ENCODE assay signal across 8 cellular contexts in genomic region chr12:96208346-96208745, GRCh38. TPM values are rescaled to one million over a fixed set of nuclear protein-coding genes. Genes with fewer than 3 reads are reported as not detected.
A peak's percentile ranks its signal among the peaks of the same experiment; 100 is the strongest.
DNase-seq lines count a peak whose midpoint lies in the region; ATAC-seq and TF ChIP-seq lines count a peak whose summit lies in the region.
"Had no signal": no experiment of that assay in that cellular context is flagged by ENCODE, and none has a peak within 500 bp of the region (broad histone marks: within the 10 kb centered on the region; RNA-seq: fewer than 3 reads in every experiment).

No MANE protein-coding gene starts in this region.

- H3K4me3 ChIP-seq in DOHH2 (ENCODE audit: low read length) (peak overlapping the region; percentile 30; the same call in 1 of the 2 replicates), OCI-LY7 (ENCODE audit: low read depth, low read length, poor library complexity, severe bottlenecking) (no peak overlapping the region), body of pancreas (no peak overlapping the region)

- H3K4me1 ChIP-seq in DOHH2 (ENCODE audit: control insufficient read depth, low read length) (peaks cover 100% of the 10 kb centered on the region), OCI-LY7 (ENCODE audit: insufficient read depth, low read length, poor library complexity, severe bottlenecking) (peaks cover 62% of the 10 kb centered on the region), body of pancreas (no peaks in the 10 kb centered on the region)

- H4K20me1 ChIP-seq in DOHH2 (ENCODE audit: control insufficient read depth, insufficient read depth, low read depth, low read length) (0 out of 2 replicates have a peak, but pooled peaks cover 4% of the 10 kb centered on the region), OCI-LY7 (ENCODE audit: insufficient read depth, low read length) (0 out of 2 replicates have a peak, but pooled peaks cover 12% of the 10 kb centered on the region)

- peak overlapping the region; percentile 94 for H3K4me2 ChIP-seq in DOHH2 (ENCODE audit: low read length)
- peak overlapping the region; percentile 71; the same call in 1 of the 2 replicates for H3K4me2 ChIP-seq in OCI-LY7 (ENCODE audit: low read length)

- WGBS in body of pancreas, 2 donors = 64 to 73% methylated on average over 2 of the region's 2 CpGs

- TF ChIP-seq POLR2A in body of pancreas (IDR thresholded peaks at IDR 0.05) = no peak

- TF ChIP-seq CTCF in DOHH2 (IDR thresholded peaks at IDR 0.05; ENCODE audit: low read depth, low read length, poor library complexity, severe bottlenecking) (no peak), OCI-LY7 (conservative IDR thresholded peaks at IDR 0.05; ENCODE audit: low read length) (no peak), body of pancreas (IDR thresholded peaks at IDR 0.05) (no peak)

- H3K79me2 ChIP-seq in DOHH2 (ENCODE audit: control insufficient read depth, low read length) (peaks cover 64% of the 10 kb centered on the region), OCI-LY7 (ENCODE audit: insufficient read depth, low read depth, low read length) (no peaks in the 10 kb centered on the region)

- no peak for DNase-seq in OCI-LY7 (ENCODE audit: low spot score)
- DNase-seq in epithelial cell of prostate (ENCODE audit: low read depth, low spot score) = no peak
- peak; percentile 92 for DNase-seq in renal cortical epithelial cell (ENCODE audit: low read depth)
- no peak for DNase-seq in DMS153 treated with DMSO at 0.1 percent for 48 hours (lab: John Stamatoyannopoulos, UW; ENCODE audit: unreplicated experiment)
- DNase-seq in body of pancreas = no peak

- H3F3A ChIP-seq in DOHH2 (ENCODE audit: control insufficient read depth, insufficient read depth) = peaks cover 67% of the 10 kb centered on the region

- H3K27me3 ChIP-seq in DOHH2 (ENCODE audit: control insufficient read depth, low read length) (0 out of 2 replicates have a peak, but pooled peaks cover 13% of the 10 kb centered on the region), body of pancreas (no peaks in the 10 kb centered on the region)

- H3K9me2 ChIP-seq in DOHH2 (replicated peaks; ENCODE audit: control insufficient read depth, low read length) (no peaks in the 10 kb centered on the region), OCI-LY7 (ENCODE audit: insufficient read depth, low read length) (no peaks in the 10 kb centered on the region)

- ATAC-seq in body of pancreas (no peak), HG03196 (IDR thresholded peaks at IDR 0.05; ENCODE audit: unreplicated experiment) (no peak)
- ATAC-seq: Panc1 had no signal

- CTCF ChIA-PET in OCI-LY7 (lab: Charles Lee; ENCODE audit: unreplicated experiment) = no interaction called here

- intact Hi-C loops in OCI-LY7 (cut with micrococcal nuclease; ENCODE audit: unreplicated experiment) (loop anchor here (1.0 to 5.0 kb wide), 3 partner anchors 10 to 249 kb away; no protein-coding TSS in a partner anchor), body of pancreas (cut with DNase I) (loop anchor here (10.0 kb wide), 1 partner anchor 296 kb away; no protein-coding TSS in a partner anchor)

- H2AFZ ChIP-seq in OCI-LY7 (ENCODE audit: low read length) = no peak overlapping the region

- no peaks in the 10 kb centered on the region; the same call in 1 of the 2 replicates for H3K36me3 ChIP-seq in DOHH2 (ENCODE audit: control insufficient read depth, low read length)
- no peaks in the 10 kb centered on the region for H3K36me3 ChIP-seq in OCI-LY7 (ENCODE audit: insufficient read depth, low read length)
- H3K36me3 ChIP-seq in body of pancreas (replicated peaks in 1 of 2; ENCODE audit: insufficient read depth in 1 of 2, low read depth in 2 of 2) = no peaks in the 10 kb centered on the region

- no peaks in the 10 kb centered on the region for H3K9me3 ChIP-seq in DOHH2 (ENCODE audit: control insufficient read depth, insufficient read depth, low read length)
- no peaks in the 10 kb centered on the region for H3K9me3 ChIP-seq in OCI-LY7 (ENCODE audit: low read length)
- H3K9me3 ChIP-seq in body of pancreas = no peaks in the 10 kb centered on the region

- POLR2A ChIA-PET in OCI-LY7 (lab: Charles Lee) = interaction anchor here (0.8 to 1.3 kb wide), 2 partner anchors 10 to 13 kb away, joined by 3 read pairs; no protein-coding TSS in a partner anchor

- BruUV-seq in OCI-LY7 (replicated peaks; lab: Mats Ljungman, UMichigan) = no TSS peak

- H3K27ac ChIP-seq in DOHH2 (ENCODE audit: low read depth, low read length) = peak overlapping the region; percentile 90
- H3K27ac ChIP-seq in OCI-LY7 (ENCODE audit: low read depth, low read length, poor library complexity, severe bottlenecking) = no peak overlapping the region
- peak overlapping the region; percentile 7 for H3K27ac ChIP-seq in epithelial cell of prostate
- H3K27ac ChIP-seq in body of pancreas = peak overlapping the region in 1 of 4 donors; percentile 8

RNA-seq across cellular contexts. Expression of gene ELK3, which starts 14.2 kb away (rescaled TPM):
- total RNA-seq in OCI-LY7 (2014; rRNA removed; shearing (Covaris generic)) = 1.9 and 2.2 TPM in 2 replicates
- total RNA-seq in OCI-LY7 (2022) = 2.5 and 4.2 TPM in 2 replicates
- 22.9 and 26.7 TPM in 2 replicates for total RNA-seq in renal cortical epithelial cell
- 1 to 10 TPM; 4.9 to 8.0 TPM for total RNA-seq in body of pancreas
